ENCODE assay signal across 8 cellular contexts in genomic region chr2:201127570-201127969, GRCh38. TPM values are rescaled to one million over a fixed set of nuclear protein-coding genes. Genes with fewer than 3 reads are reported as not detected.
DNase-seq lines count a peak whose midpoint lies in the region; ATAC-seq, FAIRE-seq and TF ChIP-seq lines count a peak whose summit lies in the region.

No MANE protein-coding gene starts in this region.

- FAIRE-seq in pancreas (lab: Jason Lieb, UNC), result no peak

- H3K4me3 ChIP-seq in pancreas, result no peak overlapping the region

- ATAC-seq in esophagus mucosa (peak; percentile 20), pancreas (peak in 3 of 4 donors; percentile 3 to 42 (median 9)), HG02763 (IDR thresholded peaks at IDR 0.05; ENCODE audit: unreplicated experiment) (no peak)

- no peaks in the 10 kb centered on the region for H3K27me3 ChIP-seq in pancreas

- peaks cover 31 to 70% (median 66%) of the 10 kb centered on the region in 3 donors for H3K4me1 ChIP-seq in pancreas

- intact Hi-C loops in pancreas (cut with DNase I), result no loop called here

- no peaks in the 10 kb centered on the region for H3K36me3 ChIP-seq in pancreas

- H3K27ac ChIP-seq in pancreas, result peak overlapping the region in 3 of 4 donors; percentile 40 to 78 (median 74)

- no peaks in the 10 kb centered on the region for H3K9me3 ChIP-seq in pancreas

- WGBS in pancreas, 2 donors, result 33 to 35% methylated on average over 5 of the region's 5 CpGs

- peak; percentile 67 for DNase-seq in activated naive CD4-positive, alpha-beta T cell treated with Interleukin-2 at 50 U/mL for 16 hours
- DNase-seq in activated naive CD4-positive, alpha-beta T cell (lab: John Stamatoyannopoulos, UW), result no peak
- DNase-seq in activated T-cell treated with anti-CD3 and anti-CD28 coated beads, Interleukin-2, amount 50 U/mL, for 1 hour, result peak; percentile 37
- no peak for DNase-seq in pancreas
- DNase-seq in H4 (ENCODE audit: low spot score), result no peak
- no peak for DNase-seq in foreskin melanocyte

- TF ChIP-seq CTCF in pancreas (IDR thresholded peaks at IDR 0.05), result no peak

RNA-seq across cellular contexts. Expression of gene CFLAR, which starts 11.6 kb away (rescaled TPM):
- total RNA-seq in esophagus mucosa (79.0 TPM), pancreas (100 to 1,000 TPM in 1 of 6 donors, 10 to 100 TPM in 5; 37.0 to 101 (median 56.6) TPM)
- 10 to 100 TPM; 34.6 to 37.1 TPM for polyA plus RNA-seq in pancreas
- 11.1 and 16.9 TPM in 2 replicates for total RNA-seq in H4 (2014; rRNA removed; shearing (Covaris generic))

RNA-seq across cellular contexts. Expression of gene CASP10, which starts 55.4 kb away (rescaled TPM):
- total RNA-seq in esophagus mucosa (11.2 TPM), pancreas (10 to 100 TPM in 1 of 6 donors, 1 to 10 TPM in 5; 3.0 to 11.7 (median 5.6) TPM)
- polyA plus RNA-seq in pancreas, result 1 to 10 TPM; 3.4 to 4.6 TPM
- 1.0 and 1.2 TPM in 2 replicates for total RNA-seq in H4 (2014; rRNA removed; shearing (Covaris generic))

RNA-seq across cellular contexts. Expression of gene NDUFB3, which starts 55.8 kb away (rescaled TPM):
- 96.0 TPM for total RNA-seq in esophagus mucosa
- total RNA-seq in pancreas, result 10 to 100 TPM; 14.8 to 36.7 (median 26.6) TPM
- 10 to 100 TPM; 23.2 to 42.5 TPM for polyA plus RNA-seq in pancreas
- 136 and 151 TPM in 2 replicates for total RNA-seq in H4 (2014; rRNA removed; shearing (Covaris generic))

RNA-seq across cellular contexts. Expression of gene HYCC2, which starts 56.1 kb away (rescaled TPM):
- 16.7 TPM for total RNA-seq in esophagus mucosa
- total RNA-seq in pancreas, result 10 to 100 TPM in 3 of 6 donors, 1 to 10 TPM in 3; 7.2 to 14.5 (median 9.6) TPM
- 1 to 10 TPM; 4.2 to 4.7 TPM for polyA plus RNA-seq in pancreas
- 2.2 and 6.1 TPM in 2 replicates for total RNA-seq in H4 (2014; rRNA removed; shearing (Covaris generic))

Comparison
In these comparisons a context has a peak if more than half of its experiments do, and no peak if none do; other contexts are left out.
1. DNase-seq: peak in activated naive CD4-positive, alpha-beta T cell treated with Interleukin-2 at 50 U/mL for 16 hours (single experiment) and activated T-cell treated with anti-CD3 and anti-CD28 coated beads, Interleukin-2, amount 50 U/mL, for 1 hour (single experiment); none in activated naive CD4-positive, alpha-beta T cell (0 of 4), pancreas (0 of 6), H4 (single experiment) and foreskin melanocyte (single experiment).